ENCODE assay signal across 8 cellular contexts in the genomic region with DNA sequence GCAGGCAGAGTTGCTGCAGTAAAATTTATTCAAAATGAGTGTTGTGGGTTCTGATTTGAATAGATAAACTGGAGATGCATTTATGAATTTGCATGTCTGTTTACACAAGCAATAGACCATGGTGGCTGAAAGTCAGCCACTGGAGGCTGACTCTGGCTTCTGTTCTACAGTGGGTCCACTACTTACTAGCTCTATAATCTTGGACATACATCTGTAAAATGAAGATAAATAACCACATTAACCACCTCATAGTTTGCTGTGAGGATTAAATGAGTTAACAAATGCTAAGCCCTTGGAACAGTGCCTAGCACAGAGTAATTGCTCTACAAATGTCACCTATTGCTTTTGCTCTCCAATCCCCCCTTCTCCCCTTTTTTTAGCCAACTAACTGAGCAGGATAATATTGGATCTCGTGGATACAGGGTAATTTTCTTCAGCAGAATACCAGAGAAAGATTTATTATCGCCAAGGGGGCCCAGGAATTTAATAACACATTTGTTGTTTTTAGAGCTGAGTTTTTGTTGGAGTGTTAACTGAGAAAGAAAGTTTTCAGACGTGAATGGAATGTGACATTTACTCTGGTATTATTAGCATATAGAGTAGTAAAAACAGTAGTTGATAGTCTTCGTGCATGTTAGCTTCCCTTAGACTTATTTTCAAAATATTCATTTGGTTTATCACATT. TPM values are rescaled to one million over a fixed set of nuclear protein-coding genes. Genes with fewer than 3 reads are reported as not detected.
DNase-seq lines count a peak whose midpoint lies in the region; ATAC-seq and TF ChIP-seq lines count a peak whose summit lies in the region.

No MANE protein-coding gene starts in this region.

- no peak overlapping the region for H3K4me3 Mint-ChIP-seq in memory B cell

- H4K20me1 ChIP-seq in Karpas-422 (ENCODE audit: insufficient read depth, low read depth, low read length): no peaks in the 10 kb centered on the region

- no peaks in the 10 kb centered on the region for H3K9me3 Mint-ChIP-seq in memory B cell

- H3K9me3 ChIP-seq in Karpas-422 (ENCODE audit: low read length): no peaks in the 10 kb centered on the region
- H3K9me3 ChIP-seq in colonic mucosa: no peaks in the 10 kb centered on the region
- no peaks in the 10 kb centered on the region for H3K9me3 ChIP-seq in tibial nerve

- H3K4me1 ChIP-seq in Karpas-422 (ENCODE audit: low read length) (peaks cover 26% of the 10 kb centered on the region), colonic mucosa (peaks cover 2% of the 10 kb centered on the region), tibial nerve (peaks cover 0 to 25% (median 8%) of the 10 kb centered on the region in 4 donors)

- H3K4me1 Mint-ChIP-seq in memory B cell: peaks cover 10% of the 10 kb centered on the region

- H3K9me2 ChIP-seq in Karpas-422 (replicated peaks; ENCODE audit: insufficient read depth, low read length): no peaks in the 10 kb centered on the region

- H3K4me2 ChIP-seq in Karpas-422 (ENCODE audit: low read depth, low read length, poor library complexity, severe bottlenecking): peak overlapping the region; percentile 87

- TF ChIP-seq CTCF in GM12865 (IDR thresholded peaks at IDR 0.05; ENCODE audit: insufficient read depth, low read depth, low read length, missing control alignments): no peak
- no peak for TF ChIP-seq CTCF in colonic mucosa (IDR thresholded peaks at IDR 0.05)
- TF ChIP-seq CTCF in tibial nerve (IDR thresholded peaks at IDR 0.05): no peak

- DNase-seq in GM12865 (ENCODE audit: low read depth): peak; percentile 61
- no peak for DNase-seq in Karpas-422
- no peak for DNase-seq in memory B cell (ENCODE audit: low spot score in 2 of 2)
- no peak for DNase-seq in Kasumi-1 (lab: John Stamatoyannopoulos, UW)
- no peak for DNase-seq in colonic mucosa
- DNase-seq in tibial nerve (ENCODE audit: low spot score in 2 of 2): no peak
- no peak for DNase-seq in NCI-H2196 (lab: John Stamatoyannopoulos, UW; ENCODE audit: unreplicated experiment)

- ATAC-seq in GM21390 (IDR thresholded peaks at IDR 0.05; ENCODE audit: unreplicated experiment) (peak; percentile 38), memory B cell (ENCODE audit: low read depth) (no peak)

- H3K27me3 ChIP-seq in Karpas-422 (ENCODE audit: low read length) (no peaks in the 10 kb centered on the region), colonic mucosa (no peaks in the 10 kb centered on the region), tibial nerve (no peaks in the 10 kb centered on the region)

- peaks cover 39% of the 10 kb centered on the region for H3K79me2 ChIP-seq in Karpas-422 (ENCODE audit: low read length)

- TF ChIP-seq EP300 in tibial nerve (IDR thresholded peaks at IDR 0.05): no peak

- H3K36me3 Mint-ChIP-seq in memory B cell: peaks cover 3% of the 10 kb centered on the region

- intact Hi-C loops in colonic mucosa (cut with DNase I): no loop called here

- peak overlapping the region; percentile 25; the same call in 1 of the 2 replicates for H2AFZ ChIP-seq in Karpas-422 (ENCODE audit: low read length)

- H3K27ac ChIP-seq in Karpas-422 (ENCODE audit: low read length) (no peak overlapping the region), colonic mucosa (no peak overlapping the region), tibial nerve (peak overlapping the region in 2 of 4 donors; percentile 5 to 31)

- no peaks in the 10 kb centered on the region for H3K27me3 Mint-ChIP-seq in memory B cell

- H3K9ac ChIP-seq in Karpas-422 (ENCODE audit: low read length): peak overlapping the region; percentile 94
- no peak overlapping the region for H3K9ac ChIP-seq in colonic mucosa (ENCODE audit: low read depth in 2 of 2, low read length in 2 of 2)

- TF ChIP-seq POLR2A in tibial nerve (IDR thresholded peaks at IDR 0.05): no peak

- peak overlapping the region; percentile 47 for H3K27ac Mint-ChIP-seq in memory B cell

- 19 to 27% methylated on average over 4 of the region's 4 CpGs for WGBS in tibial nerve, 2 donors

- H3K36me3 ChIP-seq in Karpas-422 (ENCODE audit: insufficient read depth, low read length) (peaks cover 8% of the 10 kb centered on the region; the same call in 1 of the 2 replicates), colonic mucosa (no peaks in the 10 kb centered on the region), tibial nerve (no peaks in the 10 kb centered on the region)

- H3K4me3 ChIP-seq in GM12865 (ENCODE audit: low read depth, low read length): no peak overlapping the region
- peak overlapping the region; percentile 79 for H3K4me3 ChIP-seq in Karpas-422 (ENCODE audit: low read length)
- no peak overlapping the region for H3K4me3 ChIP-seq in colonic mucosa
- H3K4me3 ChIP-seq in tibial nerve: no peak overlapping the region

RNA-seq across cellular contexts. Expression of gene PM20D2, which starts 1.4 kb away (rescaled TPM):
- total RNA-seq in Karpas-422 (2014; rRNA removed; shearing (Covaris generic); ENCODE audit: low replicate concordance): 25.4 and 37.3 TPM in 2 replicates
- total RNA-seq in colonic mucosa: 10 to 100 TPM; 19.2 to 24.2 TPM
- 10 to 100 TPM; 15.1 to 28.2 (median 19.3) TPM for total RNA-seq in tibial nerve

RNA-seq across cellular contexts. Expression of gene SRSF12, which starts 26.6 kb away (rescaled TPM):
- not detected in 2 replicates for total RNA-seq in Karpas-422 (2014; rRNA removed; shearing (Covaris generic); ENCODE audit: low replicate concordance)
- total RNA-seq in colonic mucosa (under 1 TPM in 1 of 2 donors, not detected in 1; 0.35 TPM), tibial nerve (1 to 10 TPM in 1 of 4 donors, under 1 TPM in 2, not detected in 1; under 0.01 to 1.7 (median 0.60) TPM)
